Comparison of ENCODE assay signal across 1 cellular context in genomic region chr7:107697246-107698044, GRCh38.
TF ChIP-seq lines count a peak whose summit lies in the region.

No MANE protein-coding gene starts in this region.

TF ChIP-seq in endothelial cell of umbilical vein, 7 proteins besides CTCF, POLR2A, EP300 and RAD21:
- TF ChIP-seq JUN (IDR thresholded peaks at IDR 0.05; ENCODE audit: borderline replicate concordance, insufficient read depth, insufficient read length, low read depth): no peak
- TF ChIP-seq MYC (IDR thresholded peaks at IDR 0.05; ENCODE audit: low read depth, low read length): no peak
- no peak for TF ChIP-seq EZH2 (IDR thresholded peaks at IDR 0.05; ENCODE audit: borderline replicate concordance, low read depth, low read length, severe bottlenecking)
- TF ChIP-seq MAX (IDR thresholded peaks at IDR 0.05; ENCODE audit: insufficient read depth, insufficient read length): no peak
- no peak for TF ChIP-seq GATA2 (IDR thresholded peaks at IDR 0.05; ENCODE audit: insufficient read depth, insufficient read length, low read depth, low read length)
- TF ChIP-seq POLR2AphosphoS5 (IDR thresholded peaks at IDR 0.05; ENCODE audit: insufficient read depth, low read depth, low read length): no peak
- no peak for TF ChIP-seq FOS (IDR thresholded peaks at IDR 0.05; ENCODE audit: borderline replicate concordance, insufficient read depth, low read length)
